ENCODE assay signal across 9 cellular contexts in the genomic region with DNA sequence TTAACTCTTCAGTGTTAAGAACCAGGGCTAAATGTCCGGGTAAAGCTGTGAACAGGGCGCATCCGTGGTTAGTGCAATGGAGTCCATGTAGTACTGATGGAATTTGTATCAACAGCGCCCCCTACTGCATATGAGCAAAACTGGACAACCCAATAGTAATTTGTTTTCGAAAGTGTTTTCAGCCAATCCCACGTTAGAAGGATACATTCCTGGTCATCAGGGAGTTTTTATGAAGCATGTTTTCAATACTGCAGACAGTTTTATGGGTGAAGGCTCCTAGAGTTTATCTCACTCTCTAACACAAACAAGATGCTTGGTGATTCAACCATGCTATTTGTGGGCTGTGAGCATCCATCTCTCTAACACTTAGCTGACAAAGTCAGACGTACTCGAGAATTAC. TPM values are rescaled to one million over a fixed set of nuclear protein-coding genes. Genes with fewer than 3 reads are reported as not detected.
DNase-seq lines count a peak whose midpoint lies in the region; ATAC-seq and TF ChIP-seq lines count a peak whose summit lies in the region.
"Had no signal": no experiment of that assay in that cellular context is flagged by ENCODE, and none has a peak within 500 bp of the region (broad histone marks: within the 10 kb centered on the region; RNA-seq: fewer than 3 reads in every experiment).

No MANE protein-coding gene starts in this region.

- H3K4me3 Mint-ChIP-seq in Caco-2 (ENCODE audit: unreplicated experiment) = no peak overlapping the region
- no peak overlapping the region for H3K4me3 Mint-ChIP-seq in progenitor cell of endocrine pancreas (ENCODE audit: low read depth)

- H3K27me3 Mint-ChIP-seq in Caco-2 (ENCODE audit: insufficient read depth, unreplicated experiment) (no peaks in the 10 kb centered on the region), progenitor cell of endocrine pancreas (peaks cover 3% of the 10 kb centered on the region)

- POLR2A ChIA-PET in Caco-2 (lab: Charles Lee) = interaction anchor here (0.6 kb wide), 1 partner anchor 183 kb away, joined by 8 read pairs; no protein-coding TSS in a partner anchor

- H3K4me3 ChIP-seq in Caco-2 (ENCODE audit: low read depth, low read length) (no peak overlapping the region), HAP-1 (no peak overlapping the region)
- H3K4me3 ChIP-seq: SJSA1 had no signal

- intact Hi-C loops in Caco-2 (cut with micrococcal nuclease; ENCODE audit: unreplicated experiment) = no loop called here

- peak in 1 of 2 experiments; percentile 26 for DNase-seq in Caco-2
- peak; percentile 18 to 40 for DNase-seq in HAP-1 (ENCODE audit: low spot score in 2 of 2)
- peak; percentile 10 for DNase-seq in SKM-1 (lab: John Stamatoyannopoulos, UW; ENCODE audit: unreplicated experiment)
- peak; percentile 5 for DNase-seq in effector CD4-positive, alpha-beta T cell
- no peak for DNase-seq in progenitor cell of endocrine pancreas (ENCODE audit: low spot score, unreplicated experiment)
- DNase-seq in hypothalamus (lab: John Stamatoyannopoulos, UW) = no peak
- DNase-seq in hepatic stellate cell (ENCODE audit: low spot score) = no peak

- TF ChIP-seq CTCF in Caco-2 (IDR thresholded peaks at IDR 0.05; ENCODE audit: insufficient read depth in 1 of 2, low read depth in 1 of 2, low read length in 1 of 2, severe bottlenecking in 1 of 2, unreplicated experiment in 1 of 2) (peak; percentile 21 to 48), progenitor cell of endocrine pancreas (IDR thresholded peaks at IDR 0.05; ENCODE audit: unreplicated experiment) (peak; percentile 48)

- H3K9me3 Mint-ChIP-seq in Caco-2 (ENCODE audit: unreplicated experiment) = no peaks in the 10 kb centered on the region
- H3K9me3 Mint-ChIP-seq in progenitor cell of endocrine pancreas (ENCODE audit: low read depth) = no peaks in the 10 kb centered on the region

- no TSS peak for BruUV-seq in Caco-2 (replicated peaks; lab: Mats Ljungman, UMichigan)

- no peaks in the 10 kb centered on the region for H3K27me3 ChIP-seq in Caco-2 (replicated peaks; ENCODE audit: control insufficient read depth, insufficient read depth, low read length)
- H3K27me3 ChIP-seq in HAP-1 (ENCODE audit: low read depth) = no peaks in the 10 kb centered on the region
- H3K27me3 ChIP-seq: SJSA1 had no signal

- no peaks in the 10 kb centered on the region for H3K36me3 Mint-ChIP-seq in Caco-2 (ENCODE audit: insufficient read depth, unreplicated experiment)
- no peaks in the 10 kb centered on the region for H3K36me3 Mint-ChIP-seq in progenitor cell of endocrine pancreas (ENCODE audit: insufficient read depth)

- H3K9me3 ChIP-seq in Caco-2 (no peaks in the 10 kb centered on the region), HAP-1 (no peaks in the 10 kb centered on the region)
- H3K9me3 ChIP-seq: SJSA1 had no signal

- H3K36me3 ChIP-seq in Caco-2 (ENCODE audit: control insufficient read depth, insufficient read depth, low read length) = no peaks in the 10 kb centered on the region
- no peaks in the 10 kb centered on the region for H3K36me3 ChIP-seq in HAP-1 (replicated peaks)
- H3K36me3 ChIP-seq: SJSA1 had no signal

- H3K4me1 ChIP-seq in Caco-2 (peaks cover 19% of the 10 kb centered on the region), HAP-1 (no peaks in the 10 kb centered on the region)

- in situ Hi-C loops in HAP-1 (cut with MboI; ENCODE audit: low sequenced_read_pairs) = no loop called here

- H3K27ac Mint-ChIP-seq in Caco-2 (ENCODE audit: unreplicated experiment) (peak overlapping the region; percentile 16), progenitor cell of endocrine pancreas (no peak overlapping the region)

- CTCF ChIA-PET in Caco-2 (lab: Charles Lee) = interaction anchor here (0.7 to 1.0 kb wide), 2 partner anchors 25 to 147 kb away, joined by 3 to 6 read pairs; no protein-coding TSS in a partner anchor

- H3K4me1 Mint-ChIP-seq in Caco-2 (ENCODE audit: low read depth, unreplicated experiment) = peaks cover 32% of the 10 kb centered on the region
- H3K4me1 Mint-ChIP-seq in progenitor cell of endocrine pancreas (ENCODE audit: low read depth) = peaks cover 33% of the 10 kb centered on the region

- ATAC-seq in HG03565 (IDR thresholded peaks at IDR 0.05; ENCODE audit: unreplicated experiment) = no peak

RNA-seq across cellular contexts. Expression of a gene that starts 46.6 kb away (rescaled TPM):
- 36.9 TPM in 2 replicates for total RNA-seq in Caco-2 (2022)
- 96.9 and 99.1 TPM in 2 replicates for total RNA-seq in progenitor cell of endocrine pancreas
- total RNA-seq: SJSA1 had no signal

Comparison
In these comparisons a context has a peak if more than half of its experiments do, and no peak if none do; other contexts are left out.
1. DNase-seq: peak in HAP-1 (2 of 2), SKM-1 (single experiment) and effector CD4-positive, alpha-beta T cell (single experiment); none in progenitor cell of endocrine pancreas (single experiment), hypothalamus (0 of 51) and hepatic stellate cell (single experiment).